Comparison of ENCODE assay signal across 21 cellular contexts in genomic region chr7:15424468-15424867, GRCh38.
DNase-seq lines count a peak whose midpoint lies in the region; ATAC-seq, FAIRE-seq and TF ChIP-seq lines count a peak whose summit lies in the region.
"Had no signal": no experiment of that assay in that cellular context is flagged by ENCODE, and none has a peak within 500 bp of the region (broad histone marks: within the 10 kb centered on the region; RNA-seq: fewer than 3 reads in every experiment).

No MANE protein-coding gene starts in this region.

- H3K36me3 Mint-ChIP-seq in HFFc6 (ENCODE audit: low read depth) (no peaks in the 10 kb centered on the region), astrocyte (ENCODE audit: low read depth, unreplicated experiment) (no peaks in the 10 kb centered on the region)
- no peaks in the 10 kb centered on the region for H3K36me3 Mint-ChIP-seq in stimulated activated memory B cell treated with anti-CD40 and anti-IgM and Interleukin-4, amounts not matched to agents 10 μg/mL and 1 μg/mL and 100 μg/mL, for 72 hours
- H3K36me3 Mint-ChIP-seq: CD8-positive, alpha-beta T cell had no signal

- H3K27me3 ChIP-seq in astrocyte (ENCODE audit: insufficient read depth, low read length) = no peaks in the 10 kb centered on the region
- no peaks in the 10 kb centered on the region for H3K27me3 ChIP-seq in osteoblast (ENCODE audit: insufficient read depth, low read length)
- H3K27me3 ChIP-seq: SJSA1 had no signal

- H2AFZ ChIP-seq in astrocyte (ENCODE audit: low read depth, low read length) (no peak overlapping the region), osteoblast (ENCODE audit: low read length) (no peak overlapping the region)

- peak overlapping the region; percentile 17 for H3K27ac Mint-ChIP-seq in HFFc6
- peak overlapping the region; percentile 48 for H3K27ac Mint-ChIP-seq in astrocyte (ENCODE audit: unreplicated experiment)
- no peak overlapping the region for H3K27ac Mint-ChIP-seq in stimulated activated memory B cell treated with anti-CD40 and anti-IgM and Interleukin-4, amounts not matched to agents 10 μg/mL and 1 μg/mL and 100 μg/mL, for 72 hours
- H3K27ac Mint-ChIP-seq: CD8-positive, alpha-beta T cell had no signal

- DNase-seq in AG09309 (ENCODE audit: low read depth) (peak; percentile 14), HFFc6 (peak; percentile 54), astrocyte (ENCODE audit: low read depth) (peak; percentile 35), osteoblast (ENCODE audit: insufficient read length, low spot score, missing footprints) (peak; percentile 23), NCI-H226 (no peak)
- DNase-seq in activated CD4-positive, alpha-beta T cell treated with anti-CD3 and anti-CD28 coated beads for 48 hours = no peak
- DNase-seq: CD8-positive, alpha-beta T cell; DMS79 treated with DMSO at 0.1 percent for 48 hours; NCI-H1048; NCI-H146; NCI-H2081 treated with DMSO at 0.1 percent for 48 hours; NCI-H345; NCI-H526 treated with DMSO at 0.1 percent for 48 hours; NK-92 treated with Interleukin-12 subunit alpha and Interleukin-12 subunit beta, amount 100 ng/mL, for 24 hours; OCI-M1 had no signal

- H3K4me3 ChIP-seq in AG09309 (ENCODE audit: control insufficient read depth, low read depth, low read length) (no peak overlapping the region), astrocyte (ENCODE audit: insufficient read depth, low read depth, low read length) (no peak overlapping the region), osteoblast (ENCODE audit: insufficient read depth, low read length) (peak overlapping the region; percentile 18)
- H3K4me3 ChIP-seq: K562, SJSA1 had no signal

- no peak for FAIRE-seq in astrocyte (lab: Jason Lieb, UNC)
- FAIRE-seq: D721Med, K562 had no signal

- no peaks in the 10 kb centered on the region for H4K20me1 ChIP-seq in astrocyte (ENCODE audit: insufficient read depth, low read length)
- no peaks in the 10 kb centered on the region for H4K20me1 ChIP-seq in osteoblast (ENCODE audit: insufficient read depth, low read length)

- peak overlapping the region; percentile 38 for H3K4me3 Mint-ChIP-seq in HFFc6
- H3K4me3 Mint-ChIP-seq in astrocyte (ENCODE audit: unreplicated experiment) = no peak overlapping the region
- no peak overlapping the region for H3K4me3 Mint-ChIP-seq in stimulated activated memory B cell treated with anti-CD40 and anti-IgM and Interleukin-4, amounts not matched to agents 10 μg/mL and 1 μg/mL and 100 μg/mL, for 72 hours
- H3K4me3 Mint-ChIP-seq: CD8-positive, alpha-beta T cell had no signal

- H3K4me1 Mint-ChIP-seq in HFFc6 (ENCODE audit: low read depth) (peaks cover 14% of the 10 kb centered on the region), astrocyte (ENCODE audit: low read depth, unreplicated experiment) (peaks cover 5% of the 10 kb centered on the region)
- no peaks in the 10 kb centered on the region for H3K4me1 Mint-ChIP-seq in stimulated activated memory B cell treated with anti-CD40 and anti-IgM and Interleukin-4, amounts not matched to agents 10 μg/mL and 1 μg/mL and 100 μg/mL, for 72 hours

- H3K9me3 ChIP-seq in astrocyte (ENCODE audit: insufficient read depth, low read depth, low read length) = no peaks in the 10 kb centered on the region
- H3K9me3 ChIP-seq in osteoblast (ENCODE audit: low read depth, low read length) = no peaks in the 10 kb centered on the region
- H3K9me3 ChIP-seq: SJSA1 had no signal

- H3K9ac ChIP-seq in astrocyte (ENCODE audit: low read length) = no peak overlapping the region

- H3K9me3 Mint-ChIP-seq in HFFc6 (no peaks in the 10 kb centered on the region), astrocyte (ENCODE audit: unreplicated experiment) (peaks cover 2% of the 10 kb centered on the region)
- H3K9me3 Mint-ChIP-seq in stimulated activated memory B cell treated with anti-CD40 and anti-IgM and Interleukin-4, amounts not matched to agents 10 μg/mL and 1 μg/mL and 100 μg/mL, for 72 hours = peaks cover 19% of the 10 kb centered on the region

- H3K4me2 ChIP-seq in astrocyte (ENCODE audit: low read length) = no peak overlapping the region
- peak overlapping the region; percentile 66 for H3K4me2 ChIP-seq in osteoblast (ENCODE audit: insufficient read depth, low read length)

- H3K36me3 ChIP-seq in astrocyte (ENCODE audit: insufficient read depth, low read length) (no peaks in the 10 kb centered on the region), osteoblast (ENCODE audit: insufficient read depth, low read length) (no peaks in the 10 kb centered on the region)
- H3K36me3 ChIP-seq: SJSA1 had no signal

- no peaks in the 10 kb centered on the region for H3K79me2 ChIP-seq in astrocyte (ENCODE audit: insufficient read depth, low read length)
- no peaks in the 10 kb centered on the region for H3K79me2 ChIP-seq in osteoblast (ENCODE audit: insufficient read depth, low read length)

- H3K27me3 Mint-ChIP-seq in HFFc6 (ENCODE audit: insufficient read depth) = peaks cover 5% of the 10 kb centered on the region; the same call in 1 of the 2 replicates
- no peaks in the 10 kb centered on the region for H3K27me3 Mint-ChIP-seq in astrocyte (ENCODE audit: low read depth, unreplicated experiment)
- H3K27me3 Mint-ChIP-seq in stimulated activated memory B cell treated with anti-CD40 and anti-IgM and Interleukin-4, amounts not matched to agents 10 μg/mL and 1 μg/mL and 100 μg/mL, for 72 hours = no peaks in the 10 kb centered on the region

- no peak for TF ChIP-seq CTCF in AG09309 (IDR thresholded peaks at IDR 0.05; ENCODE audit: control insufficient read depth, insufficient read depth, low read depth, low read length, missing control alignments)
- TF ChIP-seq CTCF in HFFc6 (IDR thresholded peaks at IDR 0.05) = no peak
- TF ChIP-seq CTCF in astrocyte (IDR thresholded peaks at IDR 0.05; ENCODE audit: insufficient read depth, low read depth, low read length) = no peak
- TF ChIP-seq CTCF in osteoblast (IDR thresholded peaks at IDR 0.05; ENCODE audit: extremely low read depth, low read depth, low read length) = no peak

- no peak for ATAC-seq in stimulated activated memory B cell treated with anti-CD40 and anti-IgM and Interleukin-4, amounts not matched to agents 10 μg/mL and 1 μg/mL and 100 μg/mL, for 72 hours
- ATAC-seq in GM21737 (IDR thresholded peaks at IDR 0.05; ENCODE audit: unreplicated experiment) = no peak
- ATAC-seq: CD8-positive, alpha-beta T cell; HCT116; K562 had no signal

- H3K27ac ChIP-seq in astrocyte (ENCODE audit: low read depth, low read length) = no peak overlapping the region
- H3K27ac ChIP-seq in osteoblast (ENCODE audit: low read depth, low read length) = peak overlapping the region; percentile 57
- H3K27ac ChIP-seq: SJSA1 had no signal

- H3K4me1 ChIP-seq in astrocyte (ENCODE audit: insufficient read depth, low read length) = no peaks in the 10 kb centered on the region
- H3K4me1 ChIP-seq in osteoblast (ENCODE audit: insufficient read depth, low read length) = peaks cover 12% of the 10 kb centered on the region
- H3K4me1 ChIP-seq: SJSA1 had no signal

Comparison
In these comparisons a context has a peak if more than half of its experiments do, and no peak if none do; other contexts are left out.
1. DNase-seq: peak in AG09309 (single experiment), HFFc6 (single experiment), astrocyte (single experiment) and osteoblast (single experiment); none in NCI-H226 (single experiment) and activated CD4-positive, alpha-beta T cell treated with anti-CD3 and anti-CD28 coated beads for 48 hours (single experiment).